9 cellular contexts compared by ENCODE assay signal in the genomic region with DNA sequence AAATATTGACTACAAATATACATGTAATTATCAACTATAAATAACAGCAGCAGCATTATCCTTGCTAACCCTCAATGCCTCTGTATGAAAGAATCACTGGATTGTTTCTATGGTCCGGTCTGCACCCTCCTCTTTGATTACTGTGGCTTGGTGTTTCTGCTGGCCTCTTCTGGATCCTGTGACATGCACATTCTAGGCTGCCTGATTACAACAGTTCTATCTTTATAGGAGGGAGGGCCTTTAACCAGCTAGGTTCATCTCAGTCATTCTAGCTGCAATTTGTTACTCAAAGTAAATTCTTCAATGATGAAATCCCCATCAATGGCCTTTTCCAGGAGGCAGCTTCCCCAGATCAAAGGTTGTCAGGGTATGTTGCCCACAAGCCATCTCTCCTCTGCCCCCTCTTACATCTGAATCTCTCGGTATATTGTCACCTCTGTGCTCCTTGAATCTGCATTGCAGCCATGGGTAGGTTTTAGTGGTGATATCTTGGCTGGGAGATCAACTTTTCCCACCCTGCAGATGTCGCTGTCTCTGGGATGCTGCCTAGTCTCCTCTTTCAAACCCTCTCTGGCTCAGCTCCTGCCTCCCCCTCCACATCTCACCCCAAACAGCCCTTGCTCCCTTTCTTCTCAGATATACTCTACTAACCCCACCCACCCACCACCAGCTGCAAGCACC.
DNase-seq lines count a peak whose midpoint lies in the region; ATAC-seq and TF ChIP-seq lines count a peak whose summit lies in the region.
"Had no signal": no experiment of that assay in that cellular context is flagged by ENCODE, and none has a peak within 500 bp of the region (broad histone marks: within the 10 kb centered on the region; RNA-seq: fewer than 3 reads in every experiment).

No MANE protein-coding gene starts in this region.

- H3K36me3 ChIP-seq in BE2C (no peaks in the 10 kb centered on the region), mesenchymal stem cell (ENCODE audit: control insufficient read depth in 1 of 2, insufficient read depth in 2 of 2, low read depth in 1 of 2, low read length in 2 of 2) (no peaks in the 10 kb centered on the region), PC-9 (ENCODE audit: low read depth) (no peaks in the 10 kb centered on the region), aorta (ENCODE audit: control insufficient read depth in 1 of 2, insufficient read depth in 2 of 2, low read length in 1 of 2) (no peaks in the 10 kb centered on the region)

- TF ChIP-seq CTCF in BE2C (IDR thresholded peaks at IDR 0.05; ENCODE audit: low read depth, low read length): peak; percentile 35
- peak; percentile 41 for TF ChIP-seq CTCF in epithelial cell of esophagus (IDR thresholded peaks at IDR 0.05; ENCODE audit: insufficient read depth, low read depth, low read length, missing control alignments)
- TF ChIP-seq CTCF in PC-9 (conservative IDR thresholded peaks at IDR 0.05): no peak

- H3F3A ChIP-seq in PC-9 (ENCODE audit: insufficient read depth, low read depth): peaks cover 4% of the 10 kb centered on the region; the same call in 1 of the 2 replicates

- no peak for DNase-seq in BE2C
- DNase-seq in M059J (ENCODE audit: low read depth): peak; percentile 15
- peak; percentile 30 for DNase-seq in epithelial cell of esophagus (ENCODE audit: low read depth)
- peak; percentile 45 for DNase-seq in mesenchymal stem cell
- no peak for DNase-seq in PC-9
- no peak for DNase-seq in aorta
- no peak for DNase-seq in NCI-H2171 (lab: John Stamatoyannopoulos, UW)
- no peak for DNase-seq in OCI-M1 (lab: John Stamatoyannopoulos, UW)
- DNase-seq: NCI-H345 had no signal

- no peak overlapping the region for H3K14ac ChIP-seq in mesenchymal stem cell (ENCODE audit: low read length in 2 of 2)

- no peaks in the 10 kb centered on the region for H3K79me1 ChIP-seq in mesenchymal stem cell (replicated peaks; ENCODE audit: low read length, poor library complexity, severe bottlenecking)

- no peaks in the 10 kb centered on the region for H3K9me2 ChIP-seq in PC-9 (ENCODE audit: insufficient read depth)

- no peak overlapping the region for H2BK5ac ChIP-seq in mesenchymal stem cell (ENCODE audit: low read depth, low read length, poor library complexity, severe bottlenecking)

- H3K18ac ChIP-seq in mesenchymal stem cell (ENCODE audit: low read depth in 1 of 2, low read length in 2 of 2): no peak overlapping the region

- H3K9me3 ChIP-seq in BE2C: no peaks in the 10 kb centered on the region
- H3K9me3 ChIP-seq in mesenchymal stem cell (ENCODE audit: control insufficient read depth, low read length): no peaks in the 10 kb centered on the region
- no peaks in the 10 kb centered on the region for H3K9me3 ChIP-seq in PC-9 (ENCODE audit: insufficient read depth, low read depth)
- no peaks in the 10 kb centered on the region for H3K9me3 ChIP-seq in aorta (ENCODE audit: control insufficient read depth, low read length)

- H3K4ac ChIP-seq in mesenchymal stem cell (ENCODE audit: low read depth in 1 of 2, low read length in 2 of 2): no peak overlapping the region

- no peak overlapping the region for H4K8ac ChIP-seq in mesenchymal stem cell (ENCODE audit: low read length)

- H3K27me3 ChIP-seq in BE2C (no peaks in the 10 kb centered on the region), mesenchymal stem cell (ENCODE audit: control insufficient read depth in 1 of 2, insufficient read depth in 1 of 2, low read length in 2 of 2) (peaks cover 0 to 4% of the 10 kb centered on the region in 2 experiments), PC-9 (ENCODE audit: insufficient read depth, low read depth) (no peaks in the 10 kb centered on the region), aorta (ENCODE audit: control insufficient read depth in 1 of 2, insufficient read depth in 2 of 2, low read length in 1 of 2) (no peaks in the 10 kb centered on the region)

- H3K4me1 ChIP-seq in BE2C (no peaks in the 10 kb centered on the region), mesenchymal stem cell (ENCODE audit: control insufficient read depth, insufficient read depth, low read depth, low read length) (no peaks in the 10 kb centered on the region), PC-9 (replicated peaks; ENCODE audit: insufficient read depth) (peaks cover 5% of the 10 kb centered on the region; the same call in 1 of the 2 replicates), aorta (ENCODE audit: control insufficient read depth in 1 of 2, insufficient read depth in 2 of 2, low read length in 2 of 2) (no peaks in the 10 kb centered on the region)

- H2AFZ ChIP-seq in mesenchymal stem cell (ENCODE audit: low read depth, low read length) (no peak overlapping the region), PC-9 (no peak overlapping the region)

- H3K79me2 ChIP-seq in PC-9 (ENCODE audit: low read depth): no peaks in the 10 kb centered on the region

- H3K4me2 ChIP-seq in mesenchymal stem cell (ENCODE audit: low read length, poor library complexity, severe bottlenecking): no peak overlapping the region
- no peak overlapping the region for H3K4me2 ChIP-seq in PC-9

- WGBS in mesenchymal stem cell: 47% methylated on average over 2 of the region's 3 CpGs
- WGBS in aorta, 2 donors: 47 to 52% methylated on average over 3 of the region's 3 CpGs

- H4K20me1 ChIP-seq in PC-9 (ENCODE audit: insufficient read depth): no peaks in the 10 kb centered on the region

- POLR2A ChIA-PET in PC-9 (lab: Charles Lee; ENCODE audit: unreplicated experiment): interaction anchor here (0.7 kb wide), 1 partner anchor 256 kb away, joined by 3 read pairs; no protein-coding TSS in a partner anchor

- H2AK5ac ChIP-seq in mesenchymal stem cell (ENCODE audit: low read length, severe bottlenecking): no peak overlapping the region

- no peak overlapping the region for H2BK12ac ChIP-seq in mesenchymal stem cell (ENCODE audit: low read length in 2 of 2)

- H2BK15ac ChIP-seq in mesenchymal stem cell (ENCODE audit: low read depth, poor library complexity, severe bottlenecking): no peak overlapping the region

- no peak overlapping the region for H2BK120ac ChIP-seq in mesenchymal stem cell (ENCODE audit: low read depth, low read length)

- H3K23ac ChIP-seq in mesenchymal stem cell (ENCODE audit: low read length in 2 of 2): no peak overlapping the region

- no peak overlapping the region for H3K9ac ChIP-seq in mesenchymal stem cell (ENCODE audit: low read length)

- H4K91ac ChIP-seq in mesenchymal stem cell (ENCODE audit: low read length): no peak overlapping the region

- CTCF ChIA-PET in PC-9 (lab: Charles Lee): interaction anchor here (0.6 kb wide), 1 partner anchor 31 kb away, joined by 4 read pairs; no protein-coding TSS in a partner anchor

- H3K4me3 ChIP-seq in BE2C (ENCODE audit: low read depth, low read length) (no peak overlapping the region), epithelial cell of esophagus (ENCODE audit: low read length) (no peak overlapping the region), mesenchymal stem cell (ENCODE audit: insufficient read depth in 1 of 2, low read depth in 1 of 2, low read length in 2 of 2) (no peak overlapping the region), PC-9 (no peak overlapping the region), aorta (ENCODE audit: low read length in 2 of 2) (no peak overlapping the region)

- ATAC-seq in aorta (ENCODE audit: low FRiP score): no peak

- intact Hi-C loops in PC-9 (cut with micrococcal nuclease; ENCODE audit: unreplicated experiment): no loop called here
- intact Hi-C loops in aorta (cut with DNase I): no loop called here

- BruUV-seq in PC-9 (replicated peaks; lab: Mats Ljungman, UMichigan): no TSS peak

- H3K27ac ChIP-seq in mesenchymal stem cell (ENCODE audit: low read length, poor library complexity, severe bottlenecking) (no peak overlapping the region), PC-9 (no peak overlapping the region), aorta (ENCODE audit: low read depth in 1 of 2, low read length in 2 of 2) (no peak overlapping the region)

Comparison
In these comparisons a context has a peak if more than half of its experiments do, and no peak if none do; other contexts are left out.
1. DNase-seq: peak in M059J (single experiment), epithelial cell of esophagus (single experiment) and mesenchymal stem cell (single experiment); none in BE2C (single experiment), PC-9 (0 of 2), aorta (0 of 2), NCI-H2171 (single experiment) and OCI-M1 (single experiment).